In the genomic region with DNA sequence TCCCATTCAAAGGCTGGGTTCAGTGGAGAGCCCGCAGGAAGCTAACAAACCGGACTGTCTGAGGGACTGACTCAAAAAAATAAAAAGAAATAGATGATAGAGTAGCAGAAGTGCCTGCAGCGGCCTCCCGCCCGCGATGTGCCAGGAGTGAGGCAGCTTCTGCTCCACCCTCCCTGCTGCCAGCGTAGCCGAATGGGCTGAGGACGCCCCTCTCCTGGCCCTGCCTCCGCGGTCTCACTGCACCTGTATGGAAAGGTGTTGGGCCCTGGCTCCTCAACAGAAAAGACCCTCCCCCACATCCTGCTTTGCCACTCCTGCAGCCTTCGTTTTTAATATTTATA, we compare ENCODE assay signal across 25 cellular contexts.
A peak's percentile ranks its signal among the peaks of the same experiment; 100 is the strongest.
DNase-seq lines count a peak whose midpoint lies in the region; ATAC-seq, FAIRE-seq and TF ChIP-seq lines count a peak whose summit lies in the region.
"Had no signal": no experiment of that assay in that cellular context is flagged by ENCODE, and none has a peak within 500 bp of the region (broad histone marks: within the 10 kb centered on the region; RNA-seq: fewer than 3 reads in every experiment).

No MANE protein-coding gene starts in this region.

- no peaks in the 10 kb centered on the region for H3K79me1 ChIP-seq in H1 (ENCODE audit: low read depth, low read length)
- no peaks in the 10 kb centered on the region for H3K79me1 ChIP-seq in neuronal stem cell (ENCODE audit: low read depth, low read length)

- H3K36me3 ChIP-seq in H1 (ENCODE audit: control insufficient read depth in 2 of 4, insufficient read depth in 4 of 4, low read length in 3 of 4) (no peaks in the 10 kb centered on the region), neuronal stem cell (replicated peaks in 1 of 2; ENCODE audit: control insufficient read depth in 2 of 2, insufficient read depth in 2 of 2, low read length in 2 of 2) (no peaks in the 10 kb centered on the region)
- H3K36me3 ChIP-seq: thoracic aorta had no signal

- H2BK15ac ChIP-seq in H1 (ENCODE audit: low read length) = no peak overlapping the region
- H2BK15ac ChIP-seq in neuronal stem cell (ENCODE audit: low read length) = no peak overlapping the region

- FAIRE-seq in H1 (lab: Jason Lieb, UNC) = no peak
- FAIRE-seq: colon, GM18507 had no signal

- ATAC-seq in activated naive CD8-positive, alpha-beta T cell treated with anti-CD3 and anti-CD28 coated beads, Interleukin-2, amount 50 U/mL, for 24 hours = no peak
- ATAC-seq in activated CD4-positive, alpha-beta T cell treated with anti-CD3 and anti-CD28 coated beads for 36 hours = no peak

- no peaks in the 10 kb centered on the region; a peak in 1 of 7 replicates for H3K27me3 ChIP-seq in H1 (replicated peaks in 1 of 4; ENCODE audit: control insufficient read depth in 3 of 4, extremely low read depth in 1 of 4, insufficient read depth in 3 of 4, low read length in 3 of 4)
- peaks cover 0 to 10% (median 0%) of the 10 kb centered on the region in 3 experiments for H3K27me3 ChIP-seq in neuronal stem cell (ENCODE audit: control insufficient read depth in 3 of 3, insufficient read depth in 3 of 3, low read depth in 1 of 3, low read length in 3 of 3)
- H3K27me3 ChIP-seq: hepatocyte had no signal

- H4K91ac ChIP-seq in H1 (replicated peaks; ENCODE audit: insufficient read length, low read length) = no peak overlapping the region
- H4K91ac ChIP-seq in neuronal stem cell (ENCODE audit: low read depth, low read length, poor library complexity) = no peak overlapping the region

- CTCF ChIA-PET in H1 (lab: Charles Lee; ENCODE audit: partially characterized antibody) = interaction anchor here (0.8 to 8.3 kb wide), 23 partner anchors 9 to 475 kb away, joined by 3 to 86 read pairs (median 5); partner anchors contain the start of genes GMFB and SAMD4A
- CTCF ChIA-PET in activated CD4-positive, alpha-beta T cell treated with anti-CD3 and anti-CD28 coated beads for 36 hours (lab: Charles Lee) = interaction anchor here (0.6 to 6.6 kb wide), 11 partner anchors 8 to 241 kb away, joined by 3 to 42 read pairs (median 8); no protein-coding TSS in a partner anchor

- TF ChIP-seq CTCF in H1 (IDR thresholded peaks at IDR 0.05; ENCODE audit: control extremely low read depth in 1 of 3, insufficient read depth in 1 of 3, low read depth in 1 of 3, low read length in 3 of 3) = no peak

- no peaks in the 10 kb centered on the region for H3K9me3 Mint-ChIP-seq in activated naive CD8-positive, alpha-beta T cell treated with anti-CD3 and anti-CD28 coated beads, Interleukin-2, amount 50 U/mL, for 24 hours
- no peaks in the 10 kb centered on the region for H3K9me3 Mint-ChIP-seq in activated CD4-positive, alpha-beta T cell treated with anti-CD3 and anti-CD28 coated beads for 36 hours (ENCODE audit: low read depth)
- H3K9me3 Mint-ChIP-seq: activated T-cell treated with anti-CD3 and anti-CD28 coated beads, Interleukin-2, amount 50 U/mL, for 24 hours; natural killer cell had no signal

- no peaks in the 10 kb centered on the region for H3K36me3 Mint-ChIP-seq in activated naive CD8-positive, alpha-beta T cell treated with anti-CD3 and anti-CD28 coated beads, Interleukin-2, amount 50 U/mL, for 24 hours (ENCODE audit: low read depth)
- no peaks in the 10 kb centered on the region for H3K36me3 Mint-ChIP-seq in activated CD4-positive, alpha-beta T cell treated with anti-CD3 and anti-CD28 coated beads for 36 hours (ENCODE audit: low read depth)
- H3K36me3 Mint-ChIP-seq: CD4-positive, CD25-positive, alpha-beta regulatory T cell; natural killer cell; stimulated activated naive B cell treated with anti-CD40 and anti-IgM and Interleukin-4, amounts not matched to agents 10 μg/mL and 1 μg/mL and 100 μg/mL, for 72 hours had no signal

- H2BK5ac ChIP-seq in H1 (ENCODE audit: low read depth, low read length) (no peak overlapping the region), neuronal stem cell (ENCODE audit: low read length) (no peak overlapping the region)

- intact Hi-C loops in head of caudate nucleus (cut with DNase I) = no loop called here
- intact Hi-C loops in activated CD4-positive, alpha-beta T cell treated with anti-CD3 and anti-CD28 coated beads for 36 hours (cut with DNase I, micrococcal nuclease) = loop anchor here (1.0 to 2.0 kb wide), 3 partner anchors 28 to 240 kb away; no protein-coding TSS in a partner anchor

- H3K23ac ChIP-seq in H1 (ENCODE audit: insufficient read length) (no peak overlapping the region), neuronal stem cell (ENCODE audit: low read depth, low read length, poor library complexity) (no peak overlapping the region)

- H3K9ac ChIP-seq in H1 (replicated peaks in 1 of 4; ENCODE audit: extremely low read depth in 1 of 4, low read depth in 3 of 4, low read length in 3 of 4) (no peak overlapping the region), neuronal stem cell (ENCODE audit: low read depth, low read length, poor library complexity) (no peak overlapping the region)
- H3K9ac ChIP-seq: GM23248 had no signal

- H3K4me3 ChIP-seq in H1 (ENCODE audit: extremely low read depth in 1 of 4, insufficient read depth in 2 of 4, low read depth in 3 of 4, low read length in 4 of 4) = no peak overlapping the region
- H3K4me3 ChIP-seq in neuronal stem cell (ENCODE audit: low read length in 2 of 2) = no peak overlapping the region
- H3K4me3 ChIP-seq: hepatocyte, PC-9, thoracic aorta had no signal

- H3K4me2 ChIP-seq in H1 (ENCODE audit: insufficient read depth in 1 of 2, low read depth in 2 of 2, low read length in 2 of 2) = no peak overlapping the region
- H3K4me2 ChIP-seq in neuronal stem cell (ENCODE audit: insufficient read depth, low read length, poor library complexity, severe bottlenecking) = no peak overlapping the region
- H3K4me2 ChIP-seq: hepatocyte had no signal

- H3K4ac ChIP-seq in H1 (replicated peaks; ENCODE audit: insufficient read length, low read depth, low read length) = no peak overlapping the region
- H3K4ac ChIP-seq in neuronal stem cell (ENCODE audit: low read length) = no peak overlapping the region

- no peak for TF ChIP-seq RAD21 in H1 (IDR thresholded peaks at IDR 0.05 in 1 of 2, conservative IDR thresholded peaks at IDR 0.05 in 1 of 2; ENCODE audit: low read depth in 2 of 2, low read length in 2 of 2)

- H4K5ac ChIP-seq in H1 (ENCODE audit: insufficient read length, low read depth, low read length) = no peak overlapping the region

- no peaks in the 10 kb centered on the region for H3K79me2 ChIP-seq in H1 (ENCODE audit: control insufficient read depth in 1 of 2, insufficient read depth in 2 of 2, low read length in 2 of 2)
- H3K79me2 ChIP-seq: hepatocyte had no signal

- H3K4me1 ChIP-seq in H1 (replicated peaks in 1 of 4; ENCODE audit: control insufficient read depth in 3 of 4, insufficient read depth in 4 of 4, low read length in 3 of 4) (peaks cover 2 to 15% (median 8%) of the 10 kb centered on the region in 4 experiments; a peak in 5 of 7 replicates), neuronal stem cell (ENCODE audit: control insufficient read depth in 2 of 2, insufficient read depth in 1 of 2, low read depth in 1 of 2, low read length in 2 of 2) (peaks cover 0 to 2% of the 10 kb centered on the region in 2 donors)

- H3K9me3 ChIP-seq in H1 (ENCODE audit: insufficient read depth in 2 of 2, low read depth in 1 of 2, low read length in 1 of 2) (no peaks in the 10 kb centered on the region), neuronal stem cell (replicated peaks in 1 of 2; ENCODE audit: control insufficient read depth in 2 of 2, insufficient read depth in 1 of 2, low read depth in 1 of 2, low read length in 2 of 2) (no peaks in the 10 kb centered on the region)
- H3K9me3 ChIP-seq: thoracic aorta had no signal

- TF ChIP-seq POLR2A in H1 (IDR thresholded peaks at IDR 0.05; ENCODE audit: control extremely low read depth in 1 of 2, low read depth in 2 of 2, low read length in 2 of 2) = no peak

- H3K14ac ChIP-seq in H1 (ENCODE audit: insufficient read length) = no peak overlapping the region
- H3K14ac ChIP-seq in neuronal stem cell (ENCODE audit: low read length) = no peak overlapping the region

- H2AFZ ChIP-seq in H1 (ENCODE audit: low read length) (0 out of 2 replicates have a peak overlapping the region, but pooled peaks have one; percentile 20), neuronal stem cell (ENCODE audit: low read length) (peak overlapping the region; percentile 12)
- H2AFZ ChIP-seq: hepatocyte had no signal

- H2BK12ac ChIP-seq in H1 (ENCODE audit: low read depth, low read length) (no peak overlapping the region), neuronal stem cell (ENCODE audit: low read length) (no peak overlapping the region)

- H3K27ac ChIP-seq in H1 (ENCODE audit: low read depth, low read length) (no peak overlapping the region), neuronal stem cell (replicated peaks; ENCODE audit: low read length) (no peak overlapping the region)
- H3K27ac ChIP-seq: GM23248, hepatocyte, PC-9, thoracic aorta had no signal

- H2BK20ac ChIP-seq in H1 (ENCODE audit: low read length) = no peak overlapping the region

- no peak overlapping the region for H2BK120ac ChIP-seq in H1 (replicated peaks; ENCODE audit: low read depth, low read length)
- H2BK120ac ChIP-seq in neuronal stem cell (ENCODE audit: low read depth, low read length) = no peak overlapping the region

- H3K56ac ChIP-seq in H1 (replicated peaks; ENCODE audit: insufficient read length, low read depth, low read length) = no peak overlapping the region

- no peak overlapping the region for H2AK5ac ChIP-seq in H1 (ENCODE audit: low read depth, low read length)
- H2AK5ac ChIP-seq in neuronal stem cell (ENCODE audit: low read depth, low read length) = no peak overlapping the region

- no peak overlapping the region for H4K8ac ChIP-seq in H1 (ENCODE audit: extremely low read depth, insufficient read depth, low read length)
- H4K8ac ChIP-seq in neuronal stem cell (ENCODE audit: low read depth, low read length) = no peak overlapping the region

- POLR2A ChIA-PET in H1 (lab: Charles Lee; ENCODE audit: partially characterized antibody) = interaction anchor here (0.6 to 2.3 kb wide), 7 partner anchors 11 to 247 kb away, joined by 3 to 8 read pairs (median 3); partner anchors contain the start of gene SAMD4A
- POLR2A ChIA-PET in activated CD4-positive, alpha-beta T cell treated with anti-CD3 and anti-CD28 coated beads for 36 hours (lab: Charles Lee) = no interaction called here

- no peak overlapping the region for H3K18ac ChIP-seq in H1 (ENCODE audit: extremely low read depth, low read length)
- peak overlapping the region; percentile 28 for H3K18ac ChIP-seq in neuronal stem cell (ENCODE audit: low read length)

- DNase-seq in activated CD8-positive, alpha-beta memory T cell treated with anti-CD3 and anti-CD28 coated beads for 24 hours = peak; percentile 47
- DNase-seq in activated CD8-positive, alpha-beta memory T cell treated with anti-CD3 and anti-CD28 coated beads, Interleukin-2, amount 50 U/mL, for 4 hours = no peak
- DNase-seq in NCI-H2171 treated with DMSO at 0.1 percent for 48 hours (lab: John Stamatoyannopoulos, UW) (peak; percentile 50), H1 (ENCODE audit: low read depth in 1 of 2, low spot score in 2 of 2) (peak in 1 of 2 experiments; percentile 55), neuronal stem cell (ENCODE audit: low spot score) (no peak), head of caudate nucleus (no peak)
- no peak for DNase-seq in activated naive CD8-positive, alpha-beta T cell treated with anti-CD3 and anti-CD28 coated beads, Interleukin-2, amount 50 U/mL, for 24 hours
- no peak for DNase-seq in activated CD4-positive, alpha-beta T cell treated with anti-CD3 and anti-CD28 coated beads for 36 hours
- DNase-seq: activated CD4-positive, alpha-beta T cell treated with anti-CD3 and anti-CD28 coated beads, Interleukin-2, amount 50 U/mL, for 48 hours; activated naive CD4-positive, alpha-beta T cell treated with anti-CD3 and anti-CD28 coated beads, Interleukin-2, amount 50 U/mL, for 16 hours; activated T-cell treated with anti-CD3 and anti-CD28 coated beads, Interleukin-2, amount 50 U/mL, for 24 hours; CD4-positive, CD25-positive, alpha-beta regulatory T cell; GM23248; Kasumi-1; kidney glomerular epithelial cell; natural killer cell; NCI-H1105; NCI-H82; stimulated activated naive B cell treated with anti-CD40 and anti-IgM and Interleukin-4, amounts not matched to agents 10 μg/mL and 1 μg/mL and 100 μg/mL, for 72 hours; T-helper 1 cell had no signal

- WGBS in H1 (ENCODE audit: extremely low coverage in 1 of 2, insufficient coverage in 1 of 2, insufficient read length in 1 of 2, insufficient replicate concordance in 2 of 2, low coverage in 1 of 2, low lambda C conversion rate in 2 of 2, missing lambda C conversion rate in 1 of 2), 2 experiments = 73% methylated on average over 12 of the region's 12 CpGs; no CpG with 5 or more reads in 1 of the 2 experiments
- no CpG with 5 or more reads among the region's 12 CpGs for WGBS in neuronal stem cell (ENCODE audit: extremely low coverage in 2 of 2, insufficient read length in 2 of 2, insufficient replicate concordance in 1 of 2), 2 donors

- H3K27ac Mint-ChIP-seq in activated naive CD8-positive, alpha-beta T cell treated with anti-CD3 and anti-CD28 coated beads, Interleukin-2, amount 50 U/mL, for 24 hours = no peak overlapping the region
- no peak overlapping the region for H3K27ac Mint-ChIP-seq in activated CD4-positive, alpha-beta T cell treated with anti-CD3 and anti-CD28 coated beads for 36 hours
- H3K27ac Mint-ChIP-seq: activated T-cell treated with anti-CD3 and anti-CD28 coated beads, Interleukin-2, amount 50 U/mL, for 24 hours; CD4-positive, CD25-positive, alpha-beta regulatory T cell; natural killer cell; stimulated activated naive B cell treated with anti-CD40 and anti-IgM and Interleukin-4, amounts not matched to agents 10 μg/mL and 1 μg/mL and 100 μg/mL, for 72 hours had no signal

- H4K20me1 ChIP-seq in H1 (replicated peaks in 1 of 2; ENCODE audit: control insufficient read depth in 1 of 2, insufficient read depth in 2 of 2, low read length in 2 of 2) = peaks cover 0 to 3% of the 10 kb centered on the region in 2 experiments

- H3K27me3 Mint-ChIP-seq in activated naive CD8-positive, alpha-beta T cell treated with anti-CD3 and anti-CD28 coated beads, Interleukin-2, amount 50 U/mL, for 24 hours = peaks cover 23% of the 10 kb centered on the region
- peaks cover 20% of the 10 kb centered on the region for H3K27me3 Mint-ChIP-seq in activated CD4-positive, alpha-beta T cell treated with anti-CD3 and anti-CD28 coated beads for 36 hours

- TF ChIP-seq EP300 in H1 (IDR thresholded peaks at IDR 0.05; ENCODE audit: borderline replicate concordance in 1 of 2, low read depth in 2 of 2, low read length in 2 of 2) = no peak

- no peak overlapping the region for H3K4me3 Mint-ChIP-seq in activated naive CD8-positive, alpha-beta T cell treated with anti-CD3 and anti-CD28 coated beads, Interleukin-2, amount 50 U/mL, for 24 hours
- no peak overlapping the region for H3K4me3 Mint-ChIP-seq in activated CD4-positive, alpha-beta T cell treated with anti-CD3 and anti-CD28 coated beads for 36 hours
- H3K4me3 Mint-ChIP-seq: activated T-cell treated with anti-CD3 and anti-CD28 coated beads, Interleukin-2, amount 50 U/mL, for 24 hours; CD4-positive, CD25-positive, alpha-beta regulatory T cell; natural killer cell; stimulated activated naive B cell treated with anti-CD40 and anti-IgM and Interleukin-4, amounts not matched to agents 10 μg/mL and 1 μg/mL and 100 μg/mL, for 72 hours had no signal

- H3K4me1 Mint-ChIP-seq in activated naive CD8-positive, alpha-beta T cell treated with anti-CD3 and anti-CD28 coated beads, Interleukin-2, amount 50 U/mL, for 24 hours = peaks cover 8% of the 10 kb centered on the region
- peaks cover 7% of the 10 kb centered on the region for H3K4me1 Mint-ChIP-seq in activated CD4-positive, alpha-beta T cell treated with anti-CD3 and anti-CD28 coated beads for 36 hours

- no peaks in the 10 kb centered on the region for H3K23me2 ChIP-seq in H1 (ENCODE audit: low read depth, low read length)

Comparison
In these comparisons a context has a peak if more than half of its experiments do, and no peak if none do; other contexts are left out.
1. DNase-seq: peak in activated CD8-positive, alpha-beta memory T cell treated with anti-CD3 and anti-CD28 coated beads for 24 hours (single experiment) and NCI-H2171 treated with DMSO at 0.1 percent for 48 hours (single experiment); none in activated CD8-positive, alpha-beta memory T cell treated with anti-CD3 and anti-CD28 coated beads, Interleukin-2, amount 50 U/mL, for 4 hours (single experiment), neuronal stem cell (single experiment), activated naive CD8-positive, alpha-beta T cell treated with anti-CD3 and anti-CD28 coated beads, Interleukin-2, amount 50 U/mL, for 24 hours (single experiment), head of caudate nucleus (0 of 42) and activated CD4-positive, alpha-beta T cell treated with anti-CD3 and anti-CD28 coated beads for 36 hours (single experiment).